ENCODE assay signal across 1 cellular context in the genomic region with DNA sequence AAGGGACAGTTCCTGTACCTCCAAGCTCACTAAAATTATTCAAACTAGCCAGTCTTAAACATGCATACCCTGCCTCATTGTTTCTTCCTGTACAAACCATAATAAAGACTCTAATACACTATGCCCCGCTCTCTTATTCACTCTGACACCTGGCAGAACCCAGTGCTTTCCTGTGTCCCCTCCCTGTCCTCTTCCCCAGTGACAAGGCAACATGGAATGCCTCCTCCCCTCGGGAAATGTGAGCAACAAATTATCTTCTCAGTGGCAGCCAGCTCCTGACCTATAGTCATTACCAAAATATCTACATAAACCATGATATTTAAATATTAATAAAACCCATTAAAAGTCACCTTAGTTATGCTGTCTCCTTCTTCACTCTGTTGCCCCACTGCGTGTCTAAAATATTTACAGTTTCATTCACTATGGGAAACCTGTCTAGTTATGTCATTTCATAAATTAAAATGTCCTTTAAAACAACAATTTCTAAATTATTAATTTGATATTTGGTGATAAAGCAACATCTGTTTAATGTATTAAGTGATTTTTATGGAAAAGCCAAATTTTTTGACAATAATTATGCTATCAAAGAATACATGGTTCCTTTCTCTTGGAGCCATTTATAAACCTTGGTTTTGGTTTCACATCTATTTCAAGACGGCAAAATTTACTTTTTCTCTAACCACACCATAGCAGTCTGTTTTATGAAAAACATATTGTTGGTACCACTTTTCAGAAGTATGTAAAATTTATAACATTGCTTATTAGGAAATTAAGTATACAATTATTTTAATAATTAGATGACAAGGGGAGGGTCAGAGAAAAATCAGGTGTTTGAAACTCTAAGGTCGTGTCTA.
TF ChIP-seq lines count a peak whose summit lies in the region.

No MANE protein-coding gene starts in this region.

TF ChIP-seq in GM23338, 12 proteins besides CTCF, POLR2A, EP300 and RAD21 (continued from another document):
- TF ChIP-seq ZNF462 (CRISPR knock-in tag; IDR thresholded peaks at IDR 0.05) (no peak), STAT1 (IDR thresholded peaks at IDR 0.05; ENCODE audit: unreplicated experiment) (no peak), REST (IDR thresholded peaks at IDR 0.05; ENCODE audit: unreplicated experiment) (no peak), ZNF114 (CRISPR knock-in tag; IDR thresholded peaks at IDR 0.05) (no peak), EZH2phosphoT487 (IDR thresholded peaks at IDR 0.05; ENCODE audit: unreplicated experiment) (no peak)
TF ChIP-seq in GM23338: peak in this region for 0.
